ENCODE assay signal across 16 cellular contexts in genomic region chr11:78657968-78658839, GRCh38.
DNase-seq lines count a peak whose midpoint lies in the region; ATAC-seq and TF ChIP-seq lines count a peak whose summit lies in the region.
"Had no signal": no experiment of that assay in that cellular context is flagged by ENCODE, and none has a peak within 500 bp of the region (broad histone marks: within the 10 kb centered on the region; RNA-seq: fewer than 3 reads in every experiment).

No MANE protein-coding gene starts in this region.

- H3K9me3 ChIP-seq in mammary epithelial cell (replicated peaks; ENCODE audit: insufficient read depth, low read length) = no peaks in the 10 kb centered on the region

- H4K20me1 ChIP-seq in mammary epithelial cell (ENCODE audit: insufficient read depth, low read length) = no peaks in the 10 kb centered on the region

- H3K36me3 ChIP-seq in mammary epithelial cell (ENCODE audit: insufficient read depth, low read length) = no peaks in the 10 kb centered on the region

- BruUV-seq in mammary epithelial cell (replicated peaks; lab: Mats Ljungman, UMichigan) (TSS peak; percentile 10), MCF 10A (replicated peaks; lab: Mats Ljungman, UMichigan) (no TSS peak)

- H3K4me1 Mint-ChIP-seq in MCF 10A (ENCODE audit: insufficient read depth, unreplicated experiment) (peaks cover 21% of the 10 kb centered on the region), type B pancreatic cell (ENCODE audit: unreplicated experiment) (peaks cover 4% of the 10 kb centered on the region)
- H3K4me1 Mint-ChIP-seq in stimulated activated memory B cell treated with anti-CD40 and anti-IgM and Interleukin-4, amounts not matched to agents 10 μg/mL and 1 μg/mL and 100 μg/mL, for 72 hours = no peaks in the 10 kb centered on the region
- H3K4me1 Mint-ChIP-seq: B cell had no signal

- H3K4me3 ChIP-seq in mammary epithelial cell (replicated peaks in 1 of 3; ENCODE audit: insufficient read depth in 1 of 3, low read depth in 2 of 3, low read length in 3 of 3) (no peak overlapping the region), coronary artery (no peak overlapping the region), lower leg skin (ENCODE audit: low read depth, poor library complexity, severe bottlenecking) (no peak overlapping the region)
- H3K4me3 ChIP-seq: GM12878 had no signal

- H3K4me3 Mint-ChIP-seq in MCF 10A (ENCODE audit: unreplicated experiment) (no peak overlapping the region), type B pancreatic cell (no peak overlapping the region)
- no peak overlapping the region for H3K4me3 Mint-ChIP-seq in stimulated activated memory B cell treated with anti-CD40 and anti-IgM and Interleukin-4, amounts not matched to agents 10 μg/mL and 1 μg/mL and 100 μg/mL, for 72 hours
- H3K4me3 Mint-ChIP-seq: B cell; CD4-positive, alpha-beta T cell; HFFc6 had no signal

- TF ChIP-seq POLR2A in lower leg skin (IDR thresholded peaks at IDR 0.05) = no peak

- intact Hi-C loops in mammary epithelial cell (cut with micrococcal nuclease) (no loop called here), MCF 10A (cut with micrococcal nuclease) (no loop called here), lower leg skin (cut with DNase I; ENCODE audit: low total_unique reads) (loop anchor here (10.0 kb wide), 1 partner anchor 427 kb away; no protein-coding TSS in a partner anchor)

- H2AFZ ChIP-seq in mammary epithelial cell (ENCODE audit: low read depth, low read length) = no peak overlapping the region

- H3K9ac ChIP-seq in mammary epithelial cell (ENCODE audit: insufficient read depth, low read length) = no peak overlapping the region

- in situ Hi-C loops in mammary epithelial cell (cut with MboI; ENCODE audit: low sequenced_read_pairs in 2 of 2) = no loop called here

- H3K4me2 ChIP-seq in mammary epithelial cell (ENCODE audit: insufficient read depth, low read depth, low read length) = no peak overlapping the region

- H3K36me3 Mint-ChIP-seq in MCF 10A (ENCODE audit: insufficient read depth, unreplicated experiment) (no peaks in the 10 kb centered on the region), type B pancreatic cell (peaks cover 45% of the 10 kb centered on the region)
- no peaks in the 10 kb centered on the region for H3K36me3 Mint-ChIP-seq in stimulated activated memory B cell treated with anti-CD40 and anti-IgM and Interleukin-4, amounts not matched to agents 10 μg/mL and 1 μg/mL and 100 μg/mL, for 72 hours

- dilution Hi-C loops in mammary epithelial cell (cut with HindIII; ENCODE audit: low sequenced_read_pairs) = no loop called here

- H3K9me3 Mint-ChIP-seq in MCF 10A (ENCODE audit: unreplicated experiment) (no peaks in the 10 kb centered on the region), type B pancreatic cell (no peaks in the 10 kb centered on the region)
- H3K9me3 Mint-ChIP-seq in stimulated activated memory B cell treated with anti-CD40 and anti-IgM and Interleukin-4, amounts not matched to agents 10 μg/mL and 1 μg/mL and 100 μg/mL, for 72 hours = no peaks in the 10 kb centered on the region
- H3K9me3 Mint-ChIP-seq: CD4-positive, alpha-beta T cell; HFFc6 had no signal

- H3K27ac Mint-ChIP-seq in MCF 10A (ENCODE audit: low read depth, unreplicated experiment) (no peak overlapping the region), type B pancreatic cell (no peak overlapping the region)
- H3K27ac Mint-ChIP-seq in stimulated activated memory B cell treated with anti-CD40 and anti-IgM and Interleukin-4, amounts not matched to agents 10 μg/mL and 1 μg/mL and 100 μg/mL, for 72 hours = no peak overlapping the region
- H3K27ac Mint-ChIP-seq: B cell; CD4-positive, alpha-beta T cell; HFFc6 had no signal

- H3K27ac ChIP-seq in mammary epithelial cell (ENCODE audit: insufficient read depth, low read depth, low read length) (no peak overlapping the region), coronary artery (no peak overlapping the region)

- H3K4me1 ChIP-seq in mammary epithelial cell (ENCODE audit: insufficient read depth, low read length) = peaks cover 7% of the 10 kb centered on the region

- no peak for ATAC-seq in GM18867 (IDR thresholded peaks at IDR 0.05; ENCODE audit: unreplicated experiment)
- ATAC-seq in stimulated activated memory B cell treated with anti-CD40 and anti-IgM and Interleukin-4, amounts not matched to agents 10 μg/mL and 1 μg/mL and 100 μg/mL, for 72 hours = no peak
- ATAC-seq: GM12878 had no signal

- no peaks in the 10 kb centered on the region for H3K27me3 Mint-ChIP-seq in MCF 10A (ENCODE audit: insufficient read depth, unreplicated experiment)
- H3K27me3 Mint-ChIP-seq in type B pancreatic cell = no peaks in the 10 kb centered on the region
- H3K27me3 Mint-ChIP-seq in stimulated activated memory B cell treated with anti-CD40 and anti-IgM and Interleukin-4, amounts not matched to agents 10 μg/mL and 1 μg/mL and 100 μg/mL, for 72 hours = no peaks in the 10 kb centered on the region
- H3K27me3 Mint-ChIP-seq: B cell had no signal

- CTCF ChIA-PET in mammary epithelial cell (lab: Charles Lee; ENCODE audit: low non-redundant PET) (no interaction called here), MCF 10A (lab: Yijun Ruan, JAX) (interaction anchor here (0.7 to 2.1 kb wide), 6 partner anchors 11 to 303 kb away, joined by 3 to 13 read pairs (median 3); no protein-coding TSS in a partner anchor)

- no peak for TF ChIP-seq CTCF in mammary epithelial cell (conservative IDR thresholded peaks at IDR 0.05 in 1 of 2, IDR thresholded peaks at IDR 0.05 in 1 of 2; ENCODE audit: extremely low read depth in 1 of 2, insufficient read depth in 1 of 2, low read depth in 1 of 2, low read length in 2 of 2)
- TF ChIP-seq CTCF in MCF 10A (IDR thresholded peaks at IDR 0.05; ENCODE audit: unreplicated experiment) = no peak
- TF ChIP-seq CTCF in coronary artery (IDR thresholded peaks at IDR 0.05) = no peak
- TF ChIP-seq CTCF in lower leg skin (IDR thresholded peaks at IDR 0.05) = no peak
- no peak for TF ChIP-seq CTCF in type B pancreatic cell (conservative IDR thresholded peaks at IDR 0.05)
- no peak for TF ChIP-seq CTCF in GM10266 (IDR thresholded peaks at IDR 0.05; ENCODE audit: control insufficient read depth, insufficient read depth, low read depth, missing control alignments)

- no peak for DNase-seq in mammary epithelial cell
- DNase-seq in MCF 10A (ENCODE audit: unreplicated experiment) = no peak
- peak; percentile 67 for DNase-seq in coronary artery (ENCODE audit: low spot score)
- DNase-seq in lower leg skin (ENCODE audit: low spot score in 2 of 2) = peak; percentile 10 to 75
- DNase-seq in type B pancreatic cell (ENCODE audit: extremely low spot score, unreplicated experiment) = peak; percentile 60
- DNase-seq in GM10266 (ENCODE audit: extremely low spot score) = no peak
- DNase-seq: C1 segment of cervical spinal cord; Calu3; CD4-positive, alpha-beta T cell; DMS 273 treated with DMSO at 0.1 percent for 48 hours; HCEC 1CT; HFFc6 had no signal

- no peaks in the 10 kb centered on the region for H3K27me3 ChIP-seq in mammary epithelial cell (ENCODE audit: insufficient read depth, low read length)

- POLR2A ChIA-PET in MCF 10A (lab: Yijun Ruan, JAX) = no interaction called here

- WGBS in mammary epithelial cell (ENCODE audit: low coverage, missing lambda C conversion rate) = 96% methylated on average over 16 of the region's 31 CpGs
- WGBS in lower leg skin, 2 donors = 96 to 97% methylated on average over 31 of the region's 31 CpGs

- H3K79me2 ChIP-seq in mammary epithelial cell (ENCODE audit: insufficient read depth, low read length) = no peaks in the 10 kb centered on the region

Comparison
In these comparisons a context has a peak if more than half of its experiments do, and no peak if none do; other contexts are left out.
1. DNase-seq: peak in coronary artery (single experiment), lower leg skin (2 of 2) and type B pancreatic cell (single experiment); none in mammary epithelial cell (single experiment), MCF 10A (single experiment) and GM10266 (single experiment).